8 cellular contexts compared by ENCODE assay signal in the genomic region with DNA sequence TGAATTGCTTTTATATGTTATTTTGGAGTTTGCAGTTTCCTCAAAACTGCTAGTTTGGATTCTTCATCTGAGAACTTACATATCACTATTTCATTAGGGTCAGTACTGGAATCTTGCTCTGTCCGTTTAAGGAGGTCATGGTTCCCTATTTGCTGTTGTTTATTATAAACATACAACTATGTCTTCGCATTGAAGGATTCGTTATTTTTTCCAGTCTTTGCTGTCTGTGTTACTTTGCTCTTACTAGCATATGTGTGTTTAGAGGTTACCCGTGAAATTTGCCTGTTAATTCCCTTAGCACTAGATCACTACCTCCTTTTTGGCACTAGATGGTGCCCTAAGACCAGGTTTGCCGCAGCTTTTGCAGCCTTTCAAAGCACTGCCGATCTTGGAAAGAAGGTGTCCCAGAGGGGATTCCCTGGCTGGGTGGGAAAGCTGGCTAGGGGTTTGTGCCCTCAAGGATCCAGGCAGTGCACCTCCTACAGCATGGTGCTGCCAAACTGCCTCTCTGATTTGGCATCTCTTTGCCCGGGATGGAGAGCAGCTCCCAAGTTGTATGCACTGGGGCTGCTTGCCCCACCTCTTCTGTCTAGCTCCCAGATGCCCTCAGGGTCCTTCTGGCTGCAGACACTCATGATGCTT.
A peak's percentile ranks its signal among the peaks of the same experiment; 100 is the strongest.
DNase-seq lines count a peak whose midpoint lies in the region; ATAC-seq, FAIRE-seq and TF ChIP-seq lines count a peak whose summit lies in the region.

No MANE protein-coding gene starts in this region.

- H3K79me2 ChIP-seq in SK-N-SH (ENCODE audit: insufficient read depth) = no peaks in the 10 kb centered on the region

- 6% methylated on average over 7 of the region's 7 CpGs for WGBS in SK-N-SH (ENCODE audit: low lambda C conversion rate)
- 9 to 12% methylated on average over 7 of the region's 7 CpGs for WGBS in heart right ventricle, 2 donors

- FAIRE-seq in H54 (lab: Jason Lieb, UNC) = peak; percentile 95

- no peak overlapping the region for H3K9ac ChIP-seq in SK-N-SH

- H3K4me3 ChIP-seq in SK-N-SH (ENCODE audit: low read depth in 2 of 2, low read length in 1 of 2) (peak overlapping the region in 1 of 2 experiments; percentile 34; a peak in 2 of 4 replicates), heart right ventricle (peak overlapping the region in 2 of 10 donors; percentile 13 to 45)

- H3K27ac ChIP-seq in SK-N-SH (ENCODE audit: low read depth in 2 of 2, low read length in 1 of 2) (no peak overlapping the region), heart right ventricle (peak overlapping the region in 1 of 10 donors; percentile 52)

- POLR2A ChIA-PET in SK-N-SH (lab: Yijun Ruan, JAX) = no interaction called here

- TF ChIP-seq CTCF in GM10266 (IDR thresholded peaks at IDR 0.05; ENCODE audit: control insufficient read depth, insufficient read depth, low read depth, missing control alignments) (peak; percentile 82), SK-N-SH (IDR thresholded peaks at IDR 0.05) (peak; percentile 76), heart right ventricle (IDR thresholded peaks at IDR 0.05) (peak; percentile 31 to 75 (median 63))

- H3K36me3 ChIP-seq in SK-N-SH (replicated peaks in 1 of 2; ENCODE audit: control insufficient read depth in 1 of 2, insufficient read depth in 2 of 2, low read length in 1 of 2) (no peaks in the 10 kb centered on the region), heart right ventricle (no peaks in the 10 kb centered on the region)

- no peaks in the 10 kb centered on the region for H4K20me1 ChIP-seq in SK-N-SH (ENCODE audit: insufficient read depth)

- no peaks in the 10 kb centered on the region for H3F3A ChIP-seq in SK-N-SH (replicated peaks; ENCODE audit: insufficient read depth)

- H3K9me2 ChIP-seq in SK-N-SH = no peaks in the 10 kb centered on the region

- no peak for TF ChIP-seq POLR2A in H54 (IDR thresholded peaks at IDR 0.05; ENCODE audit: low read depth, low read length)

- CTCF ChIA-PET in SK-N-SH (lab: Yijun Ruan, JAX) = interaction anchor here (0.8 to 3.5 kb wide), 7 partner anchors 19 to 1907 kb away, joined by 3 to 31 read pairs (median 5); no protein-coding TSS in a partner anchor

- ATAC-seq in heart right ventricle (peak in 6 of 8 donors; percentile 51 to 80 (median 63)), sciatic nerve (peak; percentile 82)

- H3K4me2 ChIP-seq in SK-N-SH = peak overlapping the region; percentile 27; the same call in 1 of the 2 replicates

- no peak for TF ChIP-seq EP300 in SK-N-SH (IDR thresholded peaks at IDR 0.05; ENCODE audit: borderline replicate concordance in 1 of 2, low read depth in 1 of 2, low read length in 1 of 2)

- intact Hi-C loops in heart right ventricle (cut with DNase I) (loop anchor here (1.0 to 10.0 kb wide), 5 partner anchors 217 to 550 kb away; no protein-coding TSS in a partner anchor), sciatic nerve (cut with DNase I) (no loop called here)

- peak; percentile 86 for TF ChIP-seq RAD21 in SK-N-SH (IDR thresholded peaks at IDR 0.05; ENCODE audit: low read length)

- H3K27me3 ChIP-seq in SK-N-SH (ENCODE audit: insufficient read depth) (no peaks in the 10 kb centered on the region), heart right ventricle (no peaks in the 10 kb centered on the region)

- peaks cover 0 to 3% of the 10 kb centered on the region in 2 experiments; a peak in 1 of 4 replicates for H3K4me1 ChIP-seq in SK-N-SH (ENCODE audit: control insufficient read depth in 1 of 2, insufficient read depth in 2 of 2, low read depth in 1 of 2, low read length in 1 of 2)
- H3K4me1 ChIP-seq in heart right ventricle = peaks cover 0 to 4% (median 0%) of the 10 kb centered on the region in 9 donors

- H3K9me3 ChIP-seq in SK-N-SH (no peaks in the 10 kb centered on the region), heart right ventricle (peaks cover 0 to 28% (median 8%) of the 10 kb centered on the region in 11 donors)

- no peak overlapping the region for H2AFZ ChIP-seq in SK-N-SH (ENCODE audit: low read depth)

- DNase-seq in GM10266 (ENCODE audit: extremely low spot score) (peak; percentile 65), H54 (ENCODE audit: insufficient read length, low spot score) (peak; percentile 30), LHCN-M2 (ENCODE audit: low read depth) (peak; percentile 7), SK-N-SH (peak; percentile 43), heart right ventricle (peak in 1 of 2 donors; percentile 30), sciatic nerve (ENCODE audit: low spot score) (peak; percentile 60), NCI-H128 (lab: John Stamatoyannopoulos, UW; ENCODE audit: unreplicated experiment) (no peak)
- peak; percentile 47 for DNase-seq in activated naive CD4-positive, alpha-beta T cell treated with anti-CD3 and anti-CD28 coated beads, Interleukin-2, amount 50 U/mL, for 16 hours

TF ChIP-seq in SK-N-SH, 30 proteins besides CTCF, POLR2A, EP300 and RAD21:
- TF ChIP-seq FOXM1 (IDR thresholded peaks at IDR 0.05; ENCODE audit: low read depth) = no peak
- TF ChIP-seq, protein P1, sequence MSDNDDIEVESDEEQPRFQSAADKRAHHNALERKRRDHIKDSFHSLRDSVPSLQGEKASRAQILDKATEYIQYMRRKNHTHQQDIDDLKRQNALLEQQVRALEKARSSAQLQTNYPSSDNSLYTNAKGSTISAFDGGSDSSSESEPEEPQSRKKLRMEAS (IDR thresholded peaks at IDR 0.05; ENCODE audit: low read depth) = no peak
- peak; percentile 88 for TF ChIP-seq SMC3 (IDR thresholded peaks at IDR 0.05; ENCODE audit: low read depth, low read length)
